Comparison of ENCODE assay signal across 13 cellular contexts in the genomic region with DNA sequence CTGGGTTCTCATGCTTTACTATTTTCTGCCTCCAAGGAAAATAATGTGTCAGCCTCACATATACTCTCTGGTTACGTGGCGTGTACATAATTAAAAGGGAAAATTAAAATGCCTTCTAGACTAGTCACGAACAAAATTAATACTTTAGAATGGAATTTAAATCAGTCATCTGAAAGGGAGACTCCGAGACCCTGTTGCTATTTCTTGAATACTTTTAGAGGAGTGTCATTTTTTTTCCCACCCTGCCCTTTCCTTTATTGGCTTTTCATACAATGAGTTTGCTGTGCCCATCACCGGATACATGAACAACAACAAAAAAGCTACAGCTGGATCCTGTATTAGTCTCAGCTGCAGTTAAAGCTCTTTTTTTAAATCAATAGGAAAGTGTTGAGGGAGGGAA. TPM values are rescaled to one million over a fixed set of nuclear protein-coding genes. Genes with fewer than 3 reads are reported as not detected.
DNase-seq lines count a peak whose midpoint lies in the region; ATAC-seq and TF ChIP-seq lines count a peak whose summit lies in the region.
"Had no signal": no experiment of that assay in that cellular context is flagged by ENCODE, and none has a peak within 500 bp of the region (broad histone marks: within the 10 kb centered on the region; RNA-seq: fewer than 3 reads in every experiment).

No MANE protein-coding gene starts in this region.

- H3K4me3 ChIP-seq in subcutaneous abdominal adipose tissue (ENCODE audit: low read depth in 1 of 5, low read length in 5 of 5) (no peak overlapping the region), lower lobe of right lung (no peak overlapping the region)

- intact Hi-C loops in lower lobe of right lung (cut with DNase I) (no loop called here), posterior cingulate gyrus (cut with DNase I) (no loop called here), Calu3 (cut with micrococcal nuclease; ENCODE audit: unreplicated experiment) (no loop called here)

- TF ChIP-seq CTCF in lower lobe of right lung (IDR thresholded peaks at IDR 0.05): no peak
- TF ChIP-seq CTCF in Calu3 (IDR thresholded peaks at IDR 0.05; ENCODE audit: unreplicated experiment): no peak

- H3K4me1 Mint-ChIP-seq in Calu3 (ENCODE audit: low read depth, unreplicated experiment): peaks cover 31% of the 10 kb centered on the region

- H3K27ac ChIP-seq in subcutaneous abdominal adipose tissue (ENCODE audit: low read depth, low read length): peak overlapping the region; percentile 7
- no peak overlapping the region for H3K27ac ChIP-seq in lower lobe of right lung

- H3K27me3 ChIP-seq in subcutaneous abdominal adipose tissue (ENCODE audit: control insufficient read depth in 5 of 5, insufficient read depth in 4 of 5, low read length in 5 of 5): no peaks in the 10 kb centered on the region
- no peaks in the 10 kb centered on the region for H3K27me3 ChIP-seq in lower lobe of right lung (ENCODE audit: low read depth)
- H3K27me3 ChIP-seq: dorsolateral prefrontal cortex had no signal

- H3K9me3 ChIP-seq in subcutaneous abdominal adipose tissue (ENCODE audit: control insufficient read depth in 5 of 5, low read length in 5 of 5) (no peaks in the 10 kb centered on the region), lower lobe of right lung (no peaks in the 10 kb centered on the region)

- ATAC-seq in lower lobe of right lung: no peak
- no peak for ATAC-seq in HG02981 (IDR thresholded peaks at IDR 0.05; ENCODE audit: unreplicated experiment)

- no peaks in the 10 kb centered on the region for H3K36me3 ChIP-seq in subcutaneous abdominal adipose tissue (ENCODE audit: control insufficient read depth in 5 of 5, insufficient read depth in 5 of 5, low read length in 5 of 5)
- H3K36me3 ChIP-seq in lower lobe of right lung: no peaks in the 10 kb centered on the region

- DNase-seq in HS-5 (ENCODE audit: low read depth): peak; percentile 93
- peak; percentile 52 for DNase-seq in amniotic stem cell (lab: John Stamatoyannopoulos, UW)
- peak; percentile 58 for DNase-seq in glomerular endothelial cell (ENCODE audit: extremely low read depth, low read depth, low spot score)
- no peak for DNase-seq in lower lobe of right lung
- no peak for DNase-seq in posterior cingulate gyrus
- DNase-seq in Calu3: no peak
- DNase-seq: activated naive CD4-positive, alpha-beta T cell treated with Interleukin-2 at 50 U/mL for 16 hours; dorsolateral prefrontal cortex; KG1; T-helper 9 cell had no signal

- H3K9ac ChIP-seq in subcutaneous abdominal adipose tissue (ENCODE audit: low read length in 5 of 5): no peak overlapping the region

- H3K36me3 Mint-ChIP-seq in Calu3 (ENCODE audit: insufficient read depth, unreplicated experiment): no peaks in the 10 kb centered on the region
- H3K36me3 Mint-ChIP-seq: memory B cell had no signal

- CTCF ChIA-PET in Calu3 (lab: Charles Lee): interaction anchor here (1.1 kb wide), 1 partner anchor 55 kb away, joined by 3 read pairs; no protein-coding TSS in a partner anchor

- no peak overlapping the region for H3K27ac Mint-ChIP-seq in Calu3 (ENCODE audit: unreplicated experiment)
- H3K27ac Mint-ChIP-seq: memory B cell had no signal

- H3K27me3 Mint-ChIP-seq in Calu3 (ENCODE audit: unreplicated experiment): no peaks in the 10 kb centered on the region

- no peaks in the 10 kb centered on the region for H3K9me3 Mint-ChIP-seq in Calu3 (ENCODE audit: low read depth, unreplicated experiment)
- H3K9me3 Mint-ChIP-seq: memory B cell had no signal

- no peak overlapping the region for H3K4me3 Mint-ChIP-seq in Calu3 (ENCODE audit: low read depth, unreplicated experiment)
- H3K4me3 Mint-ChIP-seq: memory B cell had no signal

- H3K4me1 ChIP-seq in subcutaneous abdominal adipose tissue (ENCODE audit: control insufficient read depth in 5 of 5, insufficient read depth in 5 of 5, low read length in 5 of 5) (peaks cover 8 to 42% (median 39%) of the 10 kb centered on the region in 5 donors), lower lobe of right lung (peaks cover 56% of the 10 kb centered on the region)

- BruUV-seq in Calu3 (replicated peaks; lab: Mats Ljungman, UMichigan): no TSS peak

RNA-seq across cellular contexts. Expression of a gene that starts 20.1 kb away (rescaled TPM):
- total RNA-seq in glomerular endothelial cell (21.1 and 30.7 TPM in 2 replicates), lower lobe of right lung (26.1 TPM), Calu3 (2022) (47.2 and 73.4 TPM in 2 replicates)

Comparison
In these comparisons a context has a peak if more than half of its experiments do, and no peak if none do; other contexts are left out.
1. DNase-seq: peak in HS-5 (single experiment), amniotic stem cell (single experiment) and glomerular endothelial cell (single experiment); none in lower lobe of right lung (single experiment), posterior cingulate gyrus (0 of 10) and Calu3 (single experiment).